Comparison of ENCODE assay signal across 19 cellular contexts in the genomic region with DNA sequence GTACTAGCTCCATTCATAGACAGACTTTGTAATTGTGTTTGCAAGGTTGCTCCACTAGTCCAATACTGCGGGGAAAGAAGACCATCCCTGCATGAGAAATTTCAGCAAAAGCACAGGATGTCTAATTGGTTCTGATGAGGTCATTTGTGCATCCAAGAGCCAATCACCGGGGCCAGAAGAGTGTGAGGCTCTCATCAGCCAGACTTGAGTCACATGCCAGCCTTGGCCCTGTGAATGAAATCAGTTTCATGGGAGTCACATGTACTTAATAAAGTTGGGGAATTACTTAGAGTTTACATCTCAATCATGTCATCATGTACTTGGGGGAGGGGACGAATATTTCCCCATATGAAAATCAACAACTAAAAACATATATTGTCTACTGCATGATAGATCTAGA.
DNase-seq lines count a peak whose midpoint lies in the region; ATAC-seq, FAIRE-seq and TF ChIP-seq lines count a peak whose summit lies in the region.
"Had no signal": no experiment of that assay in that cellular context is flagged by ENCODE, and none has a peak within 500 bp of the region (broad histone marks: within the 10 kb centered on the region; RNA-seq: fewer than 3 reads in every experiment).

No MANE protein-coding gene starts in this region.

- no peak overlapping the region for H2AFZ ChIP-seq in PC-3 (ENCODE audit: low read length)

- TF ChIP-seq CTCF in DOHH2 (IDR thresholded peaks at IDR 0.05; ENCODE audit: low read depth, low read length, poor library complexity, severe bottlenecking), result no peak
- no peak for TF ChIP-seq CTCF in RWPE1 (conservative IDR thresholded peaks at IDR 0.05; ENCODE audit: low read depth)
- no peak for TF ChIP-seq CTCF in PC-3 (conservative IDR thresholded peaks at IDR 0.05; ENCODE audit: low read depth, low read length)

- no TSS peak for BruUV-seq in PC-3 (replicated peaks; lab: Mats Ljungman, UMichigan)

- peak; percentile 70 for FAIRE-seq in GM19239 (lab: Jason Lieb, UNC)
- FAIRE-seq: RCC 7860 had no signal

- intact Hi-C loops in PC-3 (cut with micrococcal nuclease), result no loop called here

- H3K9ac ChIP-seq in PC-3 (ENCODE audit: low read length), result no peak overlapping the region

- no peaks in the 10 kb centered on the region for H3F3A ChIP-seq in DOHH2 (ENCODE audit: control insufficient read depth, insufficient read depth)
- H3F3A ChIP-seq in PC-3 (ENCODE audit: low read length, unreplicated experiment), result no peaks in the 10 kb centered on the region

- POLR2A ChIA-PET in RWPE1 (lab: Yijun Ruan, JAX; ENCODE audit: low non-redundant PET), result no interaction called here
- POLR2A ChIA-PET in PC-3 (lab: Charles Lee; ENCODE audit: unreplicated experiment), result no interaction called here

- H3K27me3 ChIP-seq in DOHH2 (ENCODE audit: control insufficient read depth, low read length) (no peaks in the 10 kb centered on the region), PC-3 (ENCODE audit: low read length) (no peaks in the 10 kb centered on the region)
- H3K27me3 ChIP-seq: breast epithelium had no signal

- H3K9me3 ChIP-seq in DOHH2 (ENCODE audit: control insufficient read depth, insufficient read depth, low read length), result no peaks in the 10 kb centered on the region
- H3K9me3 ChIP-seq in PC-3 (ENCODE audit: low read length), result no peaks in the 10 kb centered on the region
- H3K9me3 ChIP-seq: breast epithelium, mucosa of descending colon had no signal

- no peak for DNase-seq in GM19239 (ENCODE audit: insufficient read length, low spot score)
- no peak for DNase-seq in RWPE1 (ENCODE audit: low spot score)
- no peak for DNase-seq in NCI-H345 treated with DMSO at 0.1 percent for 48 hours (lab: John Stamatoyannopoulos, UW; ENCODE audit: unreplicated experiment)
- DNase-seq in PC-3, result no peak
- DNase-seq in GM19238 (ENCODE audit: insufficient read length, low spot score), result no peak
- DNase-seq: activated T-cell treated with anti-CD3 and anti-CD28 coated beads for 4 hours; GDM1; left colon; mucosa of descending colon; NCI-H526 treated with DMSO at 0.1 percent for 48 hours; stimulated activated CD4-positive, alpha-beta T cell treated with anti-CD3 and anti-CD28 coated beads, Interleukin-2, amount 100 ng/mL, for 48 hours; stimulated activated CD8-positive, alpha-beta memory T cell treated with anti-CD3 and anti-CD28 coated beads, Interleukin-4, amount 100 ng/mL, for 48 hours; trophoblast cell had no signal

- H3K27ac ChIP-seq in DOHH2 (ENCODE audit: low read depth, low read length) (peak overlapping the region; percentile 81), RWPE1 (no peak overlapping the region), PC-3 (ENCODE audit: low read length) (no peak overlapping the region)
- H3K27ac ChIP-seq: breast epithelium had no signal

- H3K4me2 ChIP-seq in DOHH2 (ENCODE audit: low read length) (peak overlapping the region; percentile 63), PC-3 (ENCODE audit: low read length) (no peak overlapping the region)

- no peaks in the 10 kb centered on the region for H3K9me2 ChIP-seq in DOHH2 (replicated peaks; ENCODE audit: control insufficient read depth, low read length)
- no peaks in the 10 kb centered on the region for H3K9me2 ChIP-seq in PC-3 (replicated peaks; ENCODE audit: low read length)

- H4K20me1 ChIP-seq in DOHH2 (ENCODE audit: control insufficient read depth, insufficient read depth, low read depth, low read length), result no peaks in the 10 kb centered on the region
- H4K20me1 ChIP-seq in PC-3 (ENCODE audit: low read length), result no peaks in the 10 kb centered on the region

- ATAC-seq in HG02642 (IDR thresholded peaks at IDR 0.05; ENCODE audit: poor library complexity, unreplicated experiment), result peak; percentile 37
- ATAC-seq in HG03558 (IDR thresholded peaks at IDR 0.05; ENCODE audit: extremely low read depth, unreplicated experiment), result peak; percentile 13
- ATAC-seq in PC-3, result no peak
- ATAC-seq: left colon, mucosa of descending colon, WTC11 had no signal

- H3K4me3 ChIP-seq in DOHH2 (ENCODE audit: low read length) (peak overlapping the region; percentile 63), PC-3 (ENCODE audit: low read length) (no peak overlapping the region)
- H3K4me3 ChIP-seq: breast epithelium, mucosa of descending colon had no signal

- H3K36me3 ChIP-seq in DOHH2 (ENCODE audit: control insufficient read depth, low read length) (0 out of 2 replicates have a peak, but pooled peaks cover 4% of the 10 kb centered on the region), PC-3 (ENCODE audit: low read depth, low read length) (no peaks in the 10 kb centered on the region)
- H3K36me3 ChIP-seq: breast epithelium had no signal

- H3K79me2 ChIP-seq in DOHH2 (ENCODE audit: control insufficient read depth, low read length) (no peaks in the 10 kb centered on the region), PC-3 (ENCODE audit: low read length) (no peaks in the 10 kb centered on the region)

- CTCF ChIA-PET in RWPE1 (lab: Yijun Ruan, JAX) (no interaction called here), PC-3 (lab: Charles Lee) (no interaction called here)

- H3K4me1 ChIP-seq in DOHH2 (ENCODE audit: control insufficient read depth, low read length), result peaks cover 33% of the 10 kb centered on the region
- H3K4me1 ChIP-seq in PC-3 (ENCODE audit: insufficient read depth, low read length), result no peaks in the 10 kb centered on the region
- H3K4me1 ChIP-seq: breast epithelium had no signal
